In the genomic region with DNA sequence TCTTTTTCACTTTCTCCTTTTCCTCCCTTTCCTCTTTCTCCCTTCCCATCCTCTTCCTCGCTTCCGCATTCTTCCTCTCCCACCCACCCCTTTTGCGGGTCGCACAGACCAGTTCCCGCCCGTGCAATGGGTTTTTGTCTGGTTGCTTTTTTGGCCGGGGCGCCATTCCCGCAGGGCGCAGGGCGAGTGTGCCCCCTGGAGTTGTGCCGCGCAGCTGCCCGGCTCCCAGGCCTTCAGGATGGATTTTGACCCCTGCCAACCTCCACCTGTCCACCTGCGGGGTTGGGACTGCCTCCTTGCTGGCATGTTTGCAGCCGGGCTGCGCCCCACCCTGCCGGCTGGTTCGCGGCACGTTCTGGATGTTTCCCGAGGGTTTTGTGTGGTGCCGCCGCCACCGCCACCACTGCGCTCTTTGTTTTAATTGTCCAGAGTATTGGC, we compare ENCODE assay signal across 1 cellular context.
A peak's percentile ranks its signal among the peaks of the same experiment; 100 is the strongest.
TF ChIP-seq lines count a peak whose summit lies in the region.

No MANE protein-coding gene starts in this region.

TF ChIP-seq in K562, 482 proteins besides CTCF, POLR2A, EP300 and RAD21 (continued from another document):
- TF ChIP-seq POLR2G (IDR thresholded peaks at IDR 0.05; ENCODE audit: low read depth, low read length): 0 out of 2 replicates have a peak, but pooled peaks have one; percentile 18
